In the genomic region with DNA sequence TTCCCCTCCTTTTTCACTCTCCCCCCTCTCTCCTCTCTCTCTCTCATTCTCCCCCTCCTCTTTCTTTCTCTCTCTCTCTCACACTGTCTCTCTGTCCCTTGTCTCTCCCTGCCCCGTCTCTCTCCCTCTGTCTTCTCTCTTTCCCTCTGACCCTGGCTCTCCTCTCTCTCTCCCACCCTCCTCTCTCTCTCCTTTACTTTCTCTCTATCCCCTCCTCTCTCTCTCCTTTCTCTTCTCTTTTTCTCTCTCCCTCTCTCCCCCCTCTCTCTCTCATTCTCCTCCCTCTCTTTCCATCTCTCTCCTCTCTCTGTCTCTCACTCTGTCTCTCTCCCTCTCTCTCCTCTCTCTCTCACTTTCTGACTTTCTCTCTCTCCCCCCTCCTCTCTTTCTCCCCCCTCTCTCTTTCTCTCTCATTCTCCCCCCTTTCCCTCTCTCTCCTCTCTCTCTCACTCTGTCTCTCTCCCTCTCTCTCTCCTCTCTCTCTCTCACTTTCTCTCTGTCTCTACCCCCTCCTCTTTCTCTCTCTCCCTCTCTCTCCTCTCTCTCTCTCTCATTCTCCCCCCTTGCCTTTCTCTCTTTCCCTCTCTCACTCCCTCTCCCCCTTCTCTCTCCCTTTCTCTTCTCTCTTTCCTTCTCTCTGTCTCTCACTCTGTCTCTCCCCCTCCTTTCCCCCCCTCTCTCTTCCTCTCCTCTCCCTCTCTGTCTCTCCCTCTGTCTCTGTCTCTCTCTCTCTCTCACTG, we compare ENCODE assay signal across 1 cellular context.
TF ChIP-seq lines count a peak whose summit lies in the region.

No MANE protein-coding gene starts in this region.

TF ChIP-seq in H1, 55 proteins besides CTCF, POLR2A, EP300 and RAD21:
- TF ChIP-seq TBP (IDR thresholded peaks at IDR 0.05; ENCODE audit: low read depth, low read length), result no peak
- no peak for TF ChIP-seq TEAD4 (IDR thresholded peaks at IDR 0.05; ENCODE audit: low read depth, low read length)
- TF ChIP-seq BACH1 (IDR thresholded peaks at IDR 0.05; ENCODE audit: low read length), result no peak
- TF ChIP-seq SIN3A (conservative IDR thresholded peaks at IDR 0.05 in 1 of 2, IDR thresholded peaks at IDR 0.05 in 1 of 2; ENCODE audit: low read depth in 1 of 2, low read length in 2 of 2), result no peak
